In the genomic region with DNA sequence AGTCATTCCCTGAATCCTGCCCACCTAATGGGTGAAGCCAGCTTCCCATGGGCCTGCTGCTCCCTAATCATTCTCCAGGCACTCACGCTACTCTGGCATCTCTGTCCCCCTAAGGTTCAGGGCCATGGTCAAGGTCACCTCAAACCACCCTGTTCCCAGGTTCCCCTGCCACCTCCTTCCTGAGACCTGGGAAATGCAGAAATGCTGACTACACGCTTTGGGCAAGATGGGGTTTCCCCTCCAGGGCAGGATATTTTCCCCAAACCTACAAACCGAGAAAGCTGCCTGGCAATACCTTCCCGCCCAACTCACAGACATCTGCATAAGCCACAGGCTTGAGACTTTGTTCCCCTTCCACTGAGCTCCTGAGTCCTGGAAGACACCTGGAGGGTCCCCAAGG, we compare ENCODE assay signal across 26 cellular contexts.
DNase-seq lines count a peak whose midpoint lies in the region; ATAC-seq, FAIRE-seq and TF ChIP-seq lines count a peak whose summit lies in the region.
"Had no signal": no experiment of that assay in that cellular context is flagged by ENCODE, and none has a peak within 500 bp of the region (broad histone marks: within the 10 kb centered on the region; RNA-seq: fewer than 3 reads in every experiment).

No MANE protein-coding gene starts in this region.

- no peak overlapping the region for H3K27ac ChIP-seq in K562 (ENCODE audit: extremely low read depth, low read depth, low read length)
- peak overlapping the region; percentile 49 for H3K27ac ChIP-seq in lower lobe of right lung
- H3K27ac ChIP-seq in upper lobe of right lung, result peak overlapping the region; percentile 14
- H3K27ac ChIP-seq: KMS-11, Peyer's patch, SK-N-MC had no signal

- TF ChIP-seq EP300 in K562 (IDR thresholded peaks at IDR 0.05; ENCODE audit: low read length), result no peak

- no peaks in the 10 kb centered on the region; the same call in 1 of the 2 replicates for H4K20me1 ChIP-seq in K562 (replicated peaks; ENCODE audit: control insufficient read depth, insufficient read depth, low read length)

- intact Hi-C loops in natural killer cell (cut with micrococcal nuclease), result no loop called here
- intact Hi-C loops in K562 (cut with micrococcal nuclease), result no loop called here
- intact Hi-C loops in lower lobe of right lung (cut with DNase I), result no loop called here
- intact Hi-C loops in upper lobe of right lung (cut with DNase I), result no loop called here

- no peak overlapping the region for H3K4me3 Mint-ChIP-seq in natural killer cell treated with Interleukin-12 subunit alpha and Interleukin-12 subunit beta and Interleukin-15 and Interleukin-18, amount 100 ng/mL, for 72 hours
- no peak overlapping the region for H3K4me3 Mint-ChIP-seq in natural killer cell

- no peak overlapping the region for H3K4me2 ChIP-seq in K562 (ENCODE audit: insufficient read depth, low read length)
- H3K4me2 ChIP-seq: KMS-11 had no signal

- TF ChIP-seq POLR2A in K562 (conservative IDR thresholded peaks at IDR 0.05), result no peak

- H3K36me3 ChIP-seq in K562 (ENCODE audit: control insufficient read depth, insufficient read depth, low read length) (no peaks in the 10 kb centered on the region), lower lobe of right lung (no peaks in the 10 kb centered on the region), upper lobe of right lung (no peaks in the 10 kb centered on the region)
- H3K36me3 ChIP-seq: Peyer's patch had no signal

- H3K79me2 ChIP-seq in K562 (ENCODE audit: control insufficient read depth, insufficient read depth, low read length), result no peaks in the 10 kb centered on the region

- 2% methylated on average over 4 of the region's 4 CpGs for WGBS in K562 (ENCODE audit: insufficient coverage, low coverage, missing lambda C conversion rate)

- no peaks in the 10 kb centered on the region for H3K9me1 ChIP-seq in K562 (ENCODE audit: control insufficient read depth, insufficient read depth, low read length)

- ATAC-seq in natural killer cell treated with Interleukin-12 subunit alpha and Interleukin-12 subunit beta and Interleukin-15 and Interleukin-18, amount 100 ng/mL, for 72 hours, result no peak
- ATAC-seq in natural killer cell (no peak), K562 (no peak), lower lobe of right lung (no peak), upper lobe of right lung (no peak)

- no peak for FAIRE-seq in K562 (lab: Jason Lieb, UNC)
- FAIRE-seq: GM19239, H54 had no signal

- H3K27me3 ChIP-seq in K562 (ENCODE audit: control insufficient read depth in 2 of 2, insufficient read depth in 2 of 2, low read length in 2 of 2), result peaks cover 37 to 73% of the 10 kb centered on the region in 2 experiments
- no peaks in the 10 kb centered on the region for H3K27me3 ChIP-seq in lower lobe of right lung (ENCODE audit: low read depth)
- no peaks in the 10 kb centered on the region for H3K27me3 ChIP-seq in upper lobe of right lung
- H3K27me3 ChIP-seq: Peyer's patch had no signal

- TF ChIP-seq CTCF in natural killer cell (IDR thresholded peaks at IDR 0.05) (no peak), K562 (IDR thresholded peaks at IDR 0.05 in 2 of 3, conservative IDR thresholded peaks at IDR 0.05 in 1 of 3; ENCODE audit: insufficient read depth in 2 of 3, low read depth in 1 of 3, low read length in 3 of 3) (no peak), lower lobe of right lung (IDR thresholded peaks at IDR 0.05) (no peak), upper lobe of right lung (IDR thresholded peaks at IDR 0.05) (no peak)

- POLR2A ChIA-PET in K562 (lab: Yijun Ruan, JAX), result interaction anchor here (0.5 to 2.2 kb wide), 3 partner anchors 11 to 430 kb away, joined by 3 to 6 read pairs (median 3); no protein-coding TSS in a partner anchor

- in situ Hi-C loops in K562 (cut with MboI), result no loop called here

- H3K9ac ChIP-seq in K562 (ENCODE audit: insufficient read depth in 1 of 2, low read depth in 2 of 2, low read length in 2 of 2), result no peak overlapping the region
- H3K9ac ChIP-seq: KMS-11 had no signal

- TF ChIP-seq RAD21 in K562 (CRISPR knock-in tag; conservative IDR thresholded peaks at IDR 0.05 in 1 of 2, IDR thresholded peaks at IDR 0.05 in 1 of 2), result no peak

- no peaks in the 10 kb centered on the region for H3K4me1 ChIP-seq in K562 (replicated peaks in 1 of 2; ENCODE audit: control insufficient read depth in 2 of 2, insufficient read depth in 2 of 2, low read length in 2 of 2)
- no peaks in the 10 kb centered on the region for H3K4me1 ChIP-seq in lower lobe of right lung
- no peaks in the 10 kb centered on the region for H3K4me1 ChIP-seq in upper lobe of right lung
- H3K4me1 ChIP-seq: Peyer's patch had no signal

- H3K27ac Mint-ChIP-seq in natural killer cell treated with Interleukin-12 subunit alpha and Interleukin-12 subunit beta and Interleukin-15 and Interleukin-18, amount 100 ng/mL, for 72 hours, result no peak overlapping the region
- H3K27ac Mint-ChIP-seq in natural killer cell, result no peak overlapping the region

- peak; percentile 51 for DNase-seq in natural killer cell treated with Interleukin-12 subunit alpha and Interleukin-12 subunit beta and Interleukin-15 and Interleukin-18, amount 100 ng/mL, for 72 hours (ENCODE audit: low spot score)
- no peak for DNase-seq in natural killer cell
- no peak for DNase-seq in K562 (ENCODE audit: extremely low read depth in 1 of 4, low spot score in 3 of 4)
- DNase-seq in lower lobe of right lung, result no peak
- DNase-seq in upper lobe of right lung, result no peak
- DNase-seq in HuH-7.5 (ENCODE audit: low spot score), result no peak
- no peak for DNase-seq in NCI-H345 treated with DMSO at 0.1 percent for 48 hours (lab: John Stamatoyannopoulos, UW; ENCODE audit: unreplicated experiment)
- DNase-seq in NCI-H1105 treated with DMSO at 0.1 percent for 48 hours (lab: John Stamatoyannopoulos, UW), result no peak
- DNase-seq: 8988T, Calu3, DMS79 treated with DMSO at 0.1 percent for 48 hours, GF-D8, NCI-H1092, NCI-H1436, NCI-H187, NCI-H2081 treated with DMSO at 0.1 percent for 48 hours, NCI-H446, NCI-H524 treated with DMSO at 0.1 percent for 48 hours, NCI-H82, SIG-M5, SW 1271 had no signal

- CTCF ChIA-PET in K562 (lab: Yijun Ruan, JAX; ENCODE audit: low intra/inter-chr PET ratio), result no interaction called here

- no peak overlapping the region for H2AFZ ChIP-seq in K562 (ENCODE audit: low read depth, low read length)

- H3K9me3 ChIP-seq in K562 (replicated peaks; ENCODE audit: control insufficient read depth, insufficient read depth, low read depth, low read length) (no peaks in the 10 kb centered on the region), lower lobe of right lung (no peaks in the 10 kb centered on the region), upper lobe of right lung (no peaks in the 10 kb centered on the region)
- H3K9me3 ChIP-seq: Peyer's patch had no signal

- H3K4me1 Mint-ChIP-seq in natural killer cell treated with Interleukin-12 subunit alpha and Interleukin-12 subunit beta and Interleukin-15 and Interleukin-18, amount 100 ng/mL, for 72 hours (ENCODE audit: low read depth in 2 of 2), result no peaks in the 10 kb centered on the region
- no peaks in the 10 kb centered on the region for H3K4me1 Mint-ChIP-seq in natural killer cell

- H3K9me3 Mint-ChIP-seq in natural killer cell treated with Interleukin-12 subunit alpha and Interleukin-12 subunit beta and Interleukin-15 and Interleukin-18, amount 100 ng/mL, for 72 hours, result no peaks in the 10 kb centered on the region
- no peaks in the 10 kb centered on the region for H3K9me3 Mint-ChIP-seq in natural killer cell

- H3K4me3 ChIP-seq in K562 (no peak overlapping the region), lower lobe of right lung (no peak overlapping the region), upper lobe of right lung (no peak overlapping the region)
- H3K4me3 ChIP-seq: Peyer's patch, SK-N-MC had no signal

- H3K36me3 Mint-ChIP-seq in natural killer cell treated with Interleukin-12 subunit alpha and Interleukin-12 subunit beta and Interleukin-15 and Interleukin-18, amount 100 ng/mL, for 72 hours, result no peaks in the 10 kb centered on the region
- H3K36me3 Mint-ChIP-seq in natural killer cell, result no peaks in the 10 kb centered on the region

- peaks cover 29 to 47% of the 10 kb centered on the region in 2 donors for H3K27me3 Mint-ChIP-seq in natural killer cell treated with Interleukin-12 subunit alpha and Interleukin-12 subunit beta and Interleukin-15 and Interleukin-18, amount 100 ng/mL, for 72 hours
- peaks cover 29 to 76% of the 10 kb centered on the region in 2 donors for H3K27me3 Mint-ChIP-seq in natural killer cell (ENCODE audit: low read depth in 2 of 2)

- no TSS peak for BruUV-seq in K562 (replicated peaks; lab: Mats Ljungman, UMichigan)

TF ChIP-seq in K562, 482 proteins besides CTCF, POLR2A, EP300 and RAD21:
- TF ChIP-seq ZNF75A (CRISPR knock-in tag; IDR thresholded peaks at IDR 0.05), result no peak
- TF ChIP-seq ZNF316 (IDR thresholded peaks at IDR 0.05), result peak; percentile 26; the same call in 1 of the 2 replicates
- no peak for TF ChIP-seq KAT8 (IDR thresholded peaks at IDR 0.05; ENCODE audit: low read depth)
- TF ChIP-seq BCL6 (CRISPR knock-in tag; IDR thresholded peaks at IDR 0.05), result no peak
- TF ChIP-seq, protein P1, sequence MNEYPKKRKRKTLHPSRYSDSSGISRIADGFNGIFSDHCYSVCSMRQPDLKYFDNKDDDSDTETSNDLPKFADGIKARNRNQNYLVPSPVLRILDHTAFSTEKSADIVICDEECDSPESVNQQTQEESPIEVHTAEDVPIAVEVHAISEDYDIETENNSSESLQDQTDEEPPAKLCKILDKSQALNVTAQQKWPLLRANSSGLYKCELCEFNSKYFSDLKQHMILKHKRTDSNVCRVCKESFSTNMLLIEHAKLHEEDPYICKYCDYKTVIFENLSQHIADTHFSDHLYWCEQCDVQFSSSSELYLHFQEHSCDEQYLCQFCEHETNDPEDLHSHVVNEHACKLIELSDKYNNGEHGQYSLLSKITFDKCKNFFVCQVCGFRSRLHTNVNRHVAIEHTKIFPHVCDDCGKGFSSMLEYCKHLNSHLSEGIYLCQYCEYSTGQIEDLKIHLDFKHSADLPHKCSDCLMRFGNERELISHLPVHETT (CRISPR knock-in tag; conservative IDR thresholded peaks at IDR 0.05 in 1 of 2, IDR thresholded peaks at IDR 0.05 in 1 of 2), result no peak
TF ChIP-seq in K562: peak in this region for 1.
